Comparison of ENCODE assay signal across 1 cellular context in genomic region chr2:54560146-54560881, GRCh38.
TF ChIP-seq lines count a peak whose summit lies in the region.

No MANE protein-coding gene starts in this region.

TF ChIP-seq in GM23338, 12 proteins besides CTCF, POLR2A, EP300 and RAD21 (continued from another document):
- TF ChIP-seq ZNF462 (CRISPR knock-in tag; IDR thresholded peaks at IDR 0.05) (no peak), EZH2 (IDR thresholded peaks at IDR 0.05; ENCODE audit: low read depth, unreplicated experiment) (no peak), REST (IDR thresholded peaks at IDR 0.05; ENCODE audit: unreplicated experiment) (no peak)
